26 cellular contexts compared by ENCODE assay signal in genomic region chr4:77653162-77653758, GRCh38. TPM values are rescaled to one million over a fixed set of nuclear protein-coding genes. Genes with fewer than 3 reads are reported as not detected.
"Had no signal": no experiment of that assay in that cellular context is flagged by ENCODE, and none has a peak within 500 bp of the region (broad histone marks: within the 10 kb centered on the region; RNA-seq: fewer than 3 reads in every experiment).

No MANE protein-coding gene starts in this region.

- H3K4me3 ChIP-seq: K562 had no signal

- FAIRE-seq: K562 had no signal

- DNase-seq: Kasumi-1, MV-4-11, NCI-H1048, NCI-H1105, NCI-H1417, NCI-H1436 treated with DMSO at 0.1 percent for 48 hours, NCI-H1694, NCI-H187 treated with DMSO at 0.1 percent for 48 hours, NCI-H2029 treated with DMSO at 0.1 percent for 48 hours, NCI-H2171 treated with DMSO at 0.1 percent for 48 hours, NCI-H524, NCI-H526 treated with DMSO at 0.1 percent for 48 hours, NCI-H748 treated with DMSO at 0.1 percent for 48 hours, PC-3, SHP77, SK-N-SH, SW 1271 had no signal

- H3K9me3 ChIP-seq: SK-N-SH had no signal

- H3K27ac ChIP-seq: KMS-11, RWPE1 had no signal

- ATAC-seq: K562, Panc1, PC-3 had no signal

RNA-seq across cellular contexts. Expression of gene CXCL13, which starts 47.6 kb away (rescaled TPM):
- total RNA-seq: HT1080, K562, MCF 10A, NCI-H460, OCI-LY7, PC-3, SK-MEL-5 had no signal
- polyA plus RNA-seq: K562, SK-N-SH had no signal
